26 cellular contexts compared by ENCODE assay signal in genomic region chrX:148574247-148574973, GRCh38.
DNase-seq lines count a peak whose midpoint lies in the region; FAIRE-seq and TF ChIP-seq lines count a peak whose summit lies in the region.
"Had no signal": no experiment of that assay in that cellular context is flagged by ENCODE, and none has a peak within 500 bp of the region (broad histone marks: within the 10 kb centered on the region; RNA-seq: fewer than 3 reads in every experiment).

No MANE protein-coding gene starts in this region.

- TF ChIP-seq POLR2A in thyroid gland (IDR thresholded peaks at IDR 0.05): no peak

- peak; percentile 9 for DNase-seq in NCI-H82 (lab: John Stamatoyannopoulos, UW)
- no peak for DNase-seq in NCI-H82 treated with DMSO at 0.1 percent for 48 hours (lab: John Stamatoyannopoulos, UW; ENCODE audit: unreplicated experiment)
- DNase-seq in M059J (ENCODE audit: low read depth): peak; percentile 53
- peak; percentile 53 for DNase-seq in astrocyte of the hippocampus (ENCODE audit: low read depth, low spot score)
- DNase-seq in urothelium cell line (ENCODE audit: low spot score): peak; percentile 3
- no peak for DNase-seq in CD14-positive monocyte (ENCODE audit: low spot score)
- no peak for DNase-seq in chondrocyte (ENCODE audit: low spot score)
- no peak for DNase-seq in thyroid gland
- DNase-seq: 8988T; activated CD4-positive, alpha-beta T cell treated with anti-CD3 and anti-CD28 coated beads, Interleukin-2, amount 50 U/mL, for 1 hour; Calu3; cortex of kidney; KBM-7; NCI-H1092; NCI-H2029; NCI-H345; NCI-H774; psoas muscle; SJCRH30; stimulated activated naive CD4-positive, alpha-beta T cell treated with Interleukin-2 at 50 U/mL for 16 hours had no signal

- H3K4me3 Mint-ChIP-seq in CD14-positive monocyte (no peak overlapping the region), chondrocyte (ENCODE audit: unreplicated experiment) (no peak overlapping the region)
- H3K4me3 Mint-ChIP-seq: activated naive CD8-positive, alpha-beta T cell; brain; memory B cell; T-helper 1 cell treated with Interleukin-12 subunit alpha and Interleukin-12 subunit beta and Interleukin-4 antibody, amounts not matched to agents 30 μg/mL and 1 μg/mL, for 36 hours had no signal

- TF ChIP-seq CTCF in CD14-positive monocyte (IDR thresholded peaks at IDR 0.05): no peak
- TF ChIP-seq CTCF in chondrocyte (IDR thresholded peaks at IDR 0.05): no peak
- no peak for TF ChIP-seq CTCF in thyroid gland (IDR thresholded peaks at IDR 0.05)

- no peaks in the 10 kb centered on the region for H3K9me3 ChIP-seq in thyroid gland
- H3K9me3 ChIP-seq: psoas muscle, SJCRH30, thoracic aorta had no signal

- H3K36me3 Mint-ChIP-seq in CD14-positive monocyte: no peaks in the 10 kb centered on the region
- no peaks in the 10 kb centered on the region for H3K36me3 Mint-ChIP-seq in chondrocyte (ENCODE audit: low read depth)
- H3K36me3 Mint-ChIP-seq: activated naive CD8-positive, alpha-beta T cell; brain; memory B cell had no signal

- H3K27ac Mint-ChIP-seq in CD14-positive monocyte (no peak overlapping the region), chondrocyte (ENCODE audit: unreplicated experiment) (no peak overlapping the region)
- H3K27ac Mint-ChIP-seq: activated naive CD8-positive, alpha-beta T cell; brain; memory B cell; T-helper 1 cell treated with Interleukin-12 subunit alpha and Interleukin-12 subunit beta and Interleukin-4 antibody, amounts not matched to agents 30 μg/mL and 1 μg/mL, for 36 hours had no signal

- no peak overlapping the region for H3K4me3 ChIP-seq in thyroid gland (replicated peaks in 1 of 3)
- H3K4me3 ChIP-seq: psoas muscle, SJCRH30, smooth muscle cell, thoracic aorta had no signal

- intact Hi-C loops in CD14-positive monocyte (cut with micrococcal nuclease) (no loop called here), thyroid gland (cut with DNase I) (no loop called here)

- no peaks in the 10 kb centered on the region for H3K27me3 ChIP-seq in thyroid gland
- H3K27me3 ChIP-seq: SJCRH30 had no signal

- FAIRE-seq in urothelium cell line (lab: Jason Lieb, UNC): no peak

- H3K27me3 Mint-ChIP-seq in CD14-positive monocyte (ENCODE audit: low read depth in 3 of 3) (peaks cover 0 to 1% (median 0%) of the 10 kb centered on the region in 3 donors), chondrocyte (ENCODE audit: low read depth) (no peaks in the 10 kb centered on the region)
- H3K27me3 Mint-ChIP-seq: activated naive CD8-positive, alpha-beta T cell; brain had no signal

- H3K9me3 Mint-ChIP-seq in CD14-positive monocyte (no peaks in the 10 kb centered on the region), chondrocyte (ENCODE audit: low read depth) (peaks cover 4% of the 10 kb centered on the region)
- H3K9me3 Mint-ChIP-seq: brain; memory B cell; T-helper 1 cell treated with Interleukin-12 subunit alpha and Interleukin-12 subunit beta and Interleukin-4 antibody, amounts not matched to agents 30 μg/mL and 1 μg/mL, for 36 hours had no signal

- no peaks in the 10 kb centered on the region for H3K36me3 ChIP-seq in thyroid gland
- H3K36me3 ChIP-seq: SJCRH30, thoracic aorta had no signal

- H3K4me1 Mint-ChIP-seq in CD14-positive monocyte (peaks cover 30% of the 10 kb centered on the region), chondrocyte (ENCODE audit: low read depth) (peaks cover 13% of the 10 kb centered on the region)
- H3K4me1 Mint-ChIP-seq: memory B cell had no signal

- H3K4me1 ChIP-seq in thyroid gland: no peaks in the 10 kb centered on the region
- H3K4me1 ChIP-seq: psoas muscle, SJCRH30 had no signal

- 67 to 81% methylated on average over 3 of the region's 3 CpGs for WGBS in thyroid gland, 2 donors

- no peak overlapping the region for H3K27ac ChIP-seq in thyroid gland
- H3K27ac ChIP-seq: psoas muscle, SJCRH30, thoracic aorta had no signal

Comparison
In these comparisons a context has a peak if more than half of its experiments do, and no peak if none do; other contexts are left out.
1. DNase-seq: peak in NCI-H82 (single experiment), M059J (single experiment), astrocyte of the hippocampus (single experiment) and urothelium cell line (single experiment); none in NCI-H82 treated with DMSO at 0.1 percent for 48 hours (single experiment), CD14-positive monocyte (single experiment), chondrocyte (single experiment) and thyroid gland (0 of 2).